In the genomic region with DNA sequence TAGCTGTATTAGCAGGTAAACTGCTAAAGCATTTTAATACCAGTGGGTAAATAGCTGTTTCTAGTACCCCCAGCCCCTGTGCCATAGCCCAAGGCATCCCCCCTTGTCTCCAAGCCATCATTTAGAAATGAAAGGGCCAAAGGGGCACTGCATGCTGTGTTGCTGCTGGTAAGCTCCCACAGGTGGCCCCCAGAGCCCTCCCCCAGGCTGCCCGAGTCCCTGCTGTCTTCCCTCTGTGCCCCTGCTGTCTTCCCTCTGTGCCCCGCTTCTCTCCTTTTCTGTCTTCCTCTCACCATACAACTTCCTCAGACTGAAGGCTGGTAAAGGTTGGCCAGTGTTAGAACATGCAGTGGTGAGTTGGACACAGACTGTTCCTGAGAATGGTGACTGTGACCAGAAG, we compare ENCODE assay signal across 17 cellular contexts.
"Had no signal": no experiment of that assay in that cellular context is flagged by ENCODE, and none has a peak within 500 bp of the region (broad histone marks: within the 10 kb centered on the region; RNA-seq: fewer than 3 reads in every experiment).

No MANE protein-coding gene starts in this region.

- H3K9me3 ChIP-seq: prostate gland, right atrium auricular region, upper lobe of left lung had no signal

- H3K27me3 ChIP-seq: hepatocyte, right atrium auricular region, upper lobe of left lung had no signal

- H3K27ac Mint-ChIP-seq: activated CD4-positive, alpha-beta memory T cell treated with anti-CD3 and anti-CD28 coated beads, Interleukin-2, amount 10 ng/mL, durations not matched to agents 7 days and 5 days; activated CD8-positive, alpha-beta memory T cell treated with anti-CD3 and anti-CD28 coated beads, Interleukin-2, amount 10 ng/mL, durations not matched to agents 7 days and 5 days; activated naive CD4-positive, alpha-beta T cell treated with anti-CD3 and anti-CD28 coated beads for 36 hours had no signal

- H3K27me3 Mint-ChIP-seq: activated CD4-positive, alpha-beta memory T cell treated with anti-CD3 and anti-CD28 coated beads, Interleukin-2, amount 10 ng/mL, durations not matched to agents 7 days and 5 days; activated CD8-positive, alpha-beta memory T cell treated with anti-CD3 and anti-CD28 coated beads, Interleukin-2, amount 10 ng/mL, durations not matched to agents 7 days and 5 days; brain; stimulated activated naive CD8-positive, alpha-beta T cell treated with anti-CD3 and anti-CD28 coated beads, Interleukin-15, amount 100 ng/mL, for 72 hours had no signal

- H3K27ac ChIP-seq: hepatocyte, prostate gland, upper lobe of left lung, WERI-Rb-1 had no signal

- H3K4me1 ChIP-seq: prostate gland, upper lobe of left lung had no signal

- ATAC-seq: activated CD8-positive, alpha-beta memory T cell treated with anti-CD3 and anti-CD28 coated beads, Interleukin-2, amount 10 ng/mL, durations not matched to agents 7 days and 5 days; left lobe of liver; stimulated activated naive CD8-positive, alpha-beta T cell treated with anti-CD3 and anti-CD28 coated beads, Interleukin-15, amount 100 ng/mL, for 72 hours had no signal

- H3K4me3 Mint-ChIP-seq: activated CD4-positive, alpha-beta memory T cell treated with anti-CD3 and anti-CD28 coated beads, Interleukin-2, amount 10 ng/mL, durations not matched to agents 7 days and 5 days; activated CD8-positive, alpha-beta memory T cell treated with anti-CD3 and anti-CD28 coated beads, Interleukin-2, amount 10 ng/mL, durations not matched to agents 7 days and 5 days; activated naive CD4-positive, alpha-beta T cell treated with anti-CD3 and anti-CD28 coated beads for 36 hours; brain; neural crest cell; stimulated activated naive CD8-positive, alpha-beta T cell treated with anti-CD3 and anti-CD28 coated beads, Interleukin-15, amount 100 ng/mL, for 72 hours had no signal

- DNase-seq: activated CD4-positive, alpha-beta memory T cell treated with anti-CD3 and anti-CD28 coated beads, Interleukin-2, amount 10 ng/mL, durations not matched to agents 7 days and 5 days; activated CD4-positive, alpha-beta T cell treated with anti-CD3 and anti-CD28 coated beads for 4 hours; activated CD8-positive, alpha-beta memory T cell treated with anti-CD3 and anti-CD28 coated beads, Interleukin-2, amount 10 ng/mL, durations not matched to agents 7 days and 5 days; activated naive CD4-positive, alpha-beta T cell treated with anti-CD3 and anti-CD28 coated beads for 36 hours; cortex of kidney; effector CD4-positive, alpha-beta T cell; stimulated activated naive CD8-positive, alpha-beta T cell treated with anti-CD3 and anti-CD28 coated beads, Interleukin-15, amount 100 ng/mL, for 72 hours; T-helper 2 cell; upper lobe of left lung; WERI-Rb-1 had no signal

- H3K9me3 Mint-ChIP-seq: activated CD4-positive, alpha-beta memory T cell treated with anti-CD3 and anti-CD28 coated beads, Interleukin-2, amount 10 ng/mL, durations not matched to agents 7 days and 5 days; activated naive CD4-positive, alpha-beta T cell treated with anti-CD3 and anti-CD28 coated beads for 36 hours; brain; neural crest cell; stimulated activated naive CD8-positive, alpha-beta T cell treated with anti-CD3 and anti-CD28 coated beads, Interleukin-15, amount 100 ng/mL, for 72 hours had no signal

- H3K4me3 ChIP-seq: hepatocyte, prostate gland, right atrium auricular region, upper lobe of left lung had no signal

- FAIRE-seq: islet of Langerhans had no signal
